17 cellular contexts compared by ENCODE assay signal in genomic region chr2:192578780-192579179, GRCh38.
DNase-seq lines count a peak whose midpoint lies in the region; ATAC-seq and TF ChIP-seq lines count a peak whose summit lies in the region.
"Had no signal": no experiment of that assay in that cellular context is flagged by ENCODE, and none has a peak within 500 bp of the region (broad histone marks: within the 10 kb centered on the region; RNA-seq: fewer than 3 reads in every experiment).

No MANE protein-coding gene starts in this region.

- H3K27ac ChIP-seq in 22Rv1 (peak overlapping the region; percentile 56), lower lobe of right lung (no peak overlapping the region)
- H3K27ac ChIP-seq: SJSA1 had no signal

- no peaks in the 10 kb centered on the region for H3K27me3 ChIP-seq in lower lobe of right lung (ENCODE audit: low read depth)
- H3K27me3 ChIP-seq: SJSA1 had no signal

- H3K4me3 ChIP-seq in epithelial cell of esophagus (ENCODE audit: low read length) (no peak overlapping the region), lower lobe of right lung (no peak overlapping the region)
- H3K4me3 ChIP-seq: SJSA1 had no signal

- H3K36me3 ChIP-seq in lower lobe of right lung: no peaks in the 10 kb centered on the region
- H3K36me3 ChIP-seq: SJSA1 had no signal

- H3K9me3 ChIP-seq in lower lobe of right lung: no peaks in the 10 kb centered on the region
- H3K9me3 ChIP-seq: SJSA1 had no signal

- intact Hi-C loops in lower lobe of right lung (cut with DNase I): no loop called here

- TF ChIP-seq CTCF in 22Rv1 (IDR thresholded peaks at IDR 0.05): no peak
- no peak for TF ChIP-seq CTCF in epithelial cell of esophagus (IDR thresholded peaks at IDR 0.05; ENCODE audit: insufficient read depth, low read depth, low read length, missing control alignments)
- TF ChIP-seq CTCF in lower lobe of right lung (IDR thresholded peaks at IDR 0.05): no peak
- no peak for TF ChIP-seq CTCF in GM13977 (IDR thresholded peaks at IDR 0.05; ENCODE audit: extremely low read depth, insufficient read depth, missing control alignments)

- in situ Hi-C loops in GM13977 (cut with MboI; ENCODE audit: low pct_unique_long_range_greater_than_20kb, low sequenced_read_pairs, unreplicated experiment): no loop called here

- ATAC-seq in lower lobe of right lung (peak; percentile 48 to 51), HG02623 (IDR thresholded peaks at IDR 0.05; ENCODE audit: unreplicated experiment) (no peak)
- ATAC-seq: HCT116, Right ventricle myocardium inferior had no signal

- peak; percentile 30 for DNase-seq in HuH-7 (ENCODE audit: low spot score)
- DNase-seq in epithelial cell of esophagus (ENCODE audit: low read depth): peak; percentile 57
- no peak for DNase-seq in lower lobe of right lung
- no peak for DNase-seq in GM13977 (ENCODE audit: low spot score)
- no peak for DNase-seq in MV-4-11 (lab: John Stamatoyannopoulos, UW)
- DNase-seq: DMS79 treated with DMSO at 0.1 percent for 48 hours, KBM-7, NCI-H1694, NCI-H2081, NCI-H2171, NCI-H345, OCI-M1 had no signal

- no peaks in the 10 kb centered on the region for H3K4me1 ChIP-seq in lower lobe of right lung
- H3K4me1 ChIP-seq: SJSA1 had no signal

Comparison
In these comparisons a context has a peak if more than half of its experiments do, and no peak if none do; other contexts are left out.
1. DNase-seq: peak in HuH-7 (single experiment) and epithelial cell of esophagus (single experiment); none in lower lobe of right lung (single experiment), GM13977 (single experiment) and MV-4-11 (single experiment).